ENCODE assay signal across 1 cellular context in genomic region chr5:158813275-158813674, GRCh38.
TF ChIP-seq lines count a peak whose summit lies in the region.

No MANE protein-coding gene starts in this region.

TF ChIP-seq in H1, 55 proteins besides CTCF, POLR2A, EP300 and RAD21:
- TF ChIP-seq SUZ12 (IDR thresholded peaks at IDR 0.05; ENCODE audit: low read length), result no peak
- no peak for TF ChIP-seq HDAC2 (IDR thresholded peaks at IDR 0.05; ENCODE audit: borderline replicate concordance in 1 of 2, low read depth in 2 of 2, low read length in 2 of 2)
- no peak for TF ChIP-seq BRCA1 (IDR thresholded peaks at IDR 0.05; ENCODE audit: low read depth, low read length)
- no peak for TF ChIP-seq CHD7 (IDR thresholded peaks at IDR 0.05; ENCODE audit: insufficient replicate concordance, low read length)
- no peak for TF ChIP-seq RNF2 (IDR thresholded peaks at IDR 0.05; ENCODE audit: borderline replicate concordance, low read depth, low read length, missing control alignments, poor library complexity, severe bottlenecking)
- TF ChIP-seq CBX8 (IDR thresholded peaks at IDR 0.05; ENCODE audit: borderline replicate concordance, low read depth, low read length), result no peak
- no peak for TF ChIP-seq MAFK (IDR thresholded peaks at IDR 0.05; ENCODE audit: low read depth, low read length)
- no peak for TF ChIP-seq BACH1 (IDR thresholded peaks at IDR 0.05; ENCODE audit: low read length)
- no peak for TF ChIP-seq KDM4A (IDR thresholded peaks at IDR 0.05; ENCODE audit: low read depth, low read length, severe bottlenecking)
- no peak for TF ChIP-seq GABPA (IDR thresholded peaks at IDR 0.05; ENCODE audit: borderline replicate concordance, insufficient read depth, low read length)
- TF ChIP-seq BCL11A (IDR thresholded peaks at IDR 0.05; ENCODE audit: low read depth in 2 of 2, low read length in 2 of 2), result no peak
- TF ChIP-seq RXRA (IDR thresholded peaks at IDR 0.05; ENCODE audit: insufficient read depth, low read depth, low read length), result no peak
TF ChIP-seq in H1: peak in this region for 0.
